In genomic region chr6:158559338-158559894, GRCh38 we compare ENCODE assay signal across 8 cellular contexts. TPM values are rescaled to one million over a fixed set of nuclear protein-coding genes. Genes with fewer than 3 reads are reported as not detected.
DNase-seq lines count a peak whose midpoint lies in the region; ATAC-seq, FAIRE-seq and TF ChIP-seq lines count a peak whose summit lies in the region.

No MANE protein-coding gene starts in this region.

- no peaks in the 10 kb centered on the region for H3K27me3 Mint-ChIP-seq in activated naive CD4-positive, alpha-beta T cell treated with anti-CD3 and anti-CD28 coated beads for 36 hours (ENCODE audit: low read depth)
- no peaks in the 10 kb centered on the region for H3K27me3 Mint-ChIP-seq in astrocyte (ENCODE audit: low read depth, unreplicated experiment)

- no peak for TF ChIP-seq EP300 in tibial nerve (IDR thresholded peaks at IDR 0.05)

- H3K27ac ChIP-seq in astrocyte (ENCODE audit: low read depth, low read length) (peak overlapping the region; percentile 76), tibial nerve (peak overlapping the region; percentile 71 to 95 (median 83))

- no peaks in the 10 kb centered on the region for H3K9me3 Mint-ChIP-seq in activated naive CD4-positive, alpha-beta T cell treated with anti-CD3 and anti-CD28 coated beads for 36 hours
- peaks cover 2% of the 10 kb centered on the region for H3K9me3 Mint-ChIP-seq in astrocyte (ENCODE audit: unreplicated experiment)

- peaks cover 31% of the 10 kb centered on the region for H3K4me1 Mint-ChIP-seq in activated naive CD4-positive, alpha-beta T cell treated with anti-CD3 and anti-CD28 coated beads for 36 hours (ENCODE audit: low read depth)
- H3K4me1 Mint-ChIP-seq in astrocyte (ENCODE audit: low read depth, unreplicated experiment), result peaks cover 20% of the 10 kb centered on the region

- CTCF ChIA-PET in activated naive CD4-positive, alpha-beta T cell treated with anti-CD3 and anti-CD28 coated beads for 36 hours (lab: Charles Lee), result interaction anchor here (0.6 to 0.9 kb wide), 4 partner anchors 46 to 346 kb away, joined by 3 read pairs; no protein-coding TSS in a partner anchor

- H3K9ac ChIP-seq in astrocyte (ENCODE audit: low read length), result peak overlapping the region; percentile 89

- H3K4me1 ChIP-seq in astrocyte (ENCODE audit: insufficient read depth, low read length), result peaks cover 22% of the 10 kb centered on the region
- H3K4me1 ChIP-seq in tibial nerve, result peaks cover 0 to 32% (median 12%) of the 10 kb centered on the region in 4 donors

- intact Hi-C loops in activated naive CD4-positive, alpha-beta T cell treated with anti-CD3 and anti-CD28 coated beads for 36 hours (cut with micrococcal nuclease), result no loop called here
- intact Hi-C loops in lower leg skin (cut with DNase I; ENCODE audit: low total_unique reads), result no loop called here

- H3K9me3 ChIP-seq in astrocyte (ENCODE audit: insufficient read depth, low read depth, low read length) (no peaks in the 10 kb centered on the region), tibial nerve (no peaks in the 10 kb centered on the region)

- H3K4me3 Mint-ChIP-seq in activated naive CD4-positive, alpha-beta T cell treated with anti-CD3 and anti-CD28 coated beads for 36 hours, result peak overlapping the region; percentile 93
- H3K4me3 Mint-ChIP-seq in astrocyte (ENCODE audit: unreplicated experiment), result peak overlapping the region; percentile 81

- no peak for FAIRE-seq in astrocyte (lab: Jason Lieb, UNC)
- no peak for FAIRE-seq in RCC 7860 (lab: Jason Lieb, UNC)

- 40 to 46% methylated on average over 14 of the region's 14 CpGs for WGBS in lower leg skin, 2 donors
- 41 to 44% methylated on average over 11 to 14 of the region's 14 CpGs for WGBS in tibial nerve, 2 donors

- no peak for ATAC-seq in HG02981 (IDR thresholded peaks at IDR 0.05; ENCODE audit: unreplicated experiment)

- peak overlapping the region; percentile 99 for H2AFZ ChIP-seq in astrocyte (ENCODE audit: low read depth, low read length)

- TF ChIP-seq CTCF in astrocyte (IDR thresholded peaks at IDR 0.05; ENCODE audit: insufficient read depth, low read depth, low read length) (no peak), lower leg skin (IDR thresholded peaks at IDR 0.05) (no peak), tibial nerve (IDR thresholded peaks at IDR 0.05) (no peak)

- H3K27me3 ChIP-seq in astrocyte (ENCODE audit: insufficient read depth, low read length) (no peaks in the 10 kb centered on the region), tibial nerve (peaks cover 0 to 2% of the 10 kb centered on the region in 2 donors)

- H3K4me2 ChIP-seq in astrocyte (ENCODE audit: low read length), result peak overlapping the region; percentile 95

- peaks cover 35% of the 10 kb centered on the region for H4K20me1 ChIP-seq in astrocyte (ENCODE audit: insufficient read depth, low read length)

- H3K4me3 ChIP-seq in astrocyte (ENCODE audit: insufficient read depth, low read depth, low read length), result peak overlapping the region; percentile 71
- peak overlapping the region; percentile 89 for H3K4me3 ChIP-seq in lower leg skin (ENCODE audit: low read depth, poor library complexity, severe bottlenecking)
- H3K4me3 ChIP-seq in tibial nerve, result peak overlapping the region; percentile 40 to 97 (median 88)

- TF ChIP-seq POLR2A in lower leg skin (IDR thresholded peaks at IDR 0.05), result no peak
- no peak for TF ChIP-seq POLR2A in tibial nerve (IDR thresholded peaks at IDR 0.05)

- peak overlapping the region; percentile 26 for H3K27ac Mint-ChIP-seq in activated naive CD4-positive, alpha-beta T cell treated with anti-CD3 and anti-CD28 coated beads for 36 hours
- H3K27ac Mint-ChIP-seq in astrocyte (ENCODE audit: unreplicated experiment), result peak overlapping the region; percentile 18

- H3K36me3 Mint-ChIP-seq in activated naive CD4-positive, alpha-beta T cell treated with anti-CD3 and anti-CD28 coated beads for 36 hours (ENCODE audit: low read depth), result no peaks in the 10 kb centered on the region
- H3K36me3 Mint-ChIP-seq in astrocyte (ENCODE audit: low read depth, unreplicated experiment), result peaks cover 3% of the 10 kb centered on the region

- H3K36me3 ChIP-seq in astrocyte (ENCODE audit: insufficient read depth, low read length) (no peaks in the 10 kb centered on the region), tibial nerve (no peaks in the 10 kb centered on the region)

- H3K79me2 ChIP-seq in astrocyte (ENCODE audit: insufficient read depth, low read length), result peaks cover 40% of the 10 kb centered on the region

- no peak for DNase-seq in activated naive CD4-positive, alpha-beta T cell treated with anti-CD3 and anti-CD28 coated beads for 36 hours
- DNase-seq in activated naive CD4-positive, alpha-beta T cell treated with anti-CD3 and anti-CD28 coated beads, Interleukin-2, amount 50 U/mL, for 16 hours, result no peak
- no peak for DNase-seq in astrocyte (ENCODE audit: low read depth)
- DNase-seq in lower leg skin (ENCODE audit: low spot score in 2 of 2), result no peak
- no peak for DNase-seq in tibial nerve (ENCODE audit: low spot score in 2 of 2)
- no peak for DNase-seq in NCI-H1436 (lab: John Stamatoyannopoulos, UW)
- no peak for DNase-seq in RCC 7860 (ENCODE audit: low spot score)

RNA-seq across cellular contexts. Expression of gene TMEM181, which starts 0.5 kb away (rescaled TPM):
- total RNA-seq in activated naive CD4-positive, alpha-beta T cell treated with anti-CD3 and anti-CD28 coated beads for 36 hours, result 1 to 10 TPM; 8.3 to 8.6 TPM
- 31.0 and 33.3 TPM in 2 replicates for total RNA-seq in astrocyte
- 10 to 100 TPM; 12.8 to 20.8 (median 17.2) TPM for total RNA-seq in lower leg skin
- total RNA-seq in tibial nerve, result 10 to 100 TPM; 14.1 to 19.0 (median 17.8) TPM
